13 cellular contexts compared by ENCODE assay signal in the genomic region with DNA sequence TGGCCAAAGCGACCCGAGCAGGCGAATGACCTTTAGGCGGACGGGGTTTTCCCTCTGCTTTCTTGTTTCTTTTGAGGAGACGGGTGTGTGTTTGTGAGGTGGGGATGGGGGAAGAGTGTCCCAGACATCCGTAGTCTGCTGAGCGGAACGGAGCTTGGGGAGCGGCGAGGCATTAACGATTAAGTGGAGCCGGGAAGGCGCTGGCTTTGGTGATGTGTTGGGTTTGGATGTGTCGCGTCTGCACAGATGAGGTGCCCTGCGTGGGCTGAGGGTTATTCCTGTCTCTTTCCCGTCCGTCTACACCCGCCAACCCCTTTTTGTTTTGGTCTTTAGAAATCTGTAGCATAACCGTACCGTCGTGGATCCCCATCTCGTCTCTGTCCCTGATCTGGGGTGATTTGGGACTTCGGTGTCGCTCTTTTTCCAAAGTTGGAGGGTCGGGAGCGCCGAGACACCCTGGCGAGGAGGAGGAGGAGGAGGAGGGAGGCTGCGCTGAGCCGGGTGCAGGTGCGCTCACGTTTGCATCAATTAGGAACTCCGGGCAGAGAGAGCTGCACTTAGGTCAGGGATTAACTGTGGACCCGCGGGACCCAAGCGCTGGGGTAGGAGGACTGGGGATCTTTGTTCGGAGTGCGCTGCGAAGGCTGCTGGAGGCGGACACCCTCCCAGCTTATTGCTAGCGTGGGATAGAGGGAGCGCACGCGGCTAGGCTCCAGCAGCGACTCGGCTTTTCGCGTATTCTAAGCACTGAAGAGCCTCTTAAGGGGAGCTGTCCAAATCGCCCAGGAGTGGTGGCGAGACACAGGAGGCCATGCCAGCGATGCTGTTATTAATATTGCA.
DNase-seq lines count a peak whose midpoint lies in the region; ATAC-seq and TF ChIP-seq lines count a peak whose summit lies in the region.
"Had no signal": no experiment of that assay in that cellular context is flagged by ENCODE, and none has a peak within 500 bp of the region (broad histone marks: within the 10 kb centered on the region; RNA-seq: fewer than 3 reads in every experiment).

No MANE protein-coding gene starts in this region.

- H3K36me3 Mint-ChIP-seq in T-helper 17 cell (ENCODE audit: low read depth): peaks cover 3% of the 10 kb centered on the region
- H3K36me3 Mint-ChIP-seq in activated T-helper 2 cell treated with anti-CD3 and anti-CD28 coated beads, Interferon-gamma antibody, Interleukin-2, Interleukin-4, amounts not matched to agents 10 μg/mL and 5 μg/mL and 100 μg/mL, durations not matched to agents 14 hours and 24 hours and 36 hours (ENCODE audit: low read depth): no peaks in the 10 kb centered on the region
- H3K36me3 Mint-ChIP-seq: activated naive CD4-positive, alpha-beta T cell treated with anti-CD3 and anti-CD28 coated beads, Interleukin-2, amount 50 U/mL, for 24 hours; natural killer cell had no signal

- no peak overlapping the region for H3K27ac Mint-ChIP-seq in T-helper 17 cell
- no peak overlapping the region for H3K27ac Mint-ChIP-seq in activated T-helper 2 cell treated with anti-CD3 and anti-CD28 coated beads, Interferon-gamma antibody, Interleukin-2, Interleukin-4, amounts not matched to agents 10 μg/mL and 5 μg/mL and 100 μg/mL, durations not matched to agents 14 hours and 24 hours and 36 hours
- H3K27ac Mint-ChIP-seq: activated naive CD4-positive, alpha-beta T cell treated with anti-CD3 and anti-CD28 coated beads, Interleukin-2, amount 50 U/mL, for 24 hours; natural killer cell had no signal

- no peak for ATAC-seq in T-helper 17 cell
- ATAC-seq: natural killer cell had no signal

- peaks cover 21% of the 10 kb centered on the region for H3K27me3 Mint-ChIP-seq in T-helper 17 cell
- H3K27me3 Mint-ChIP-seq in activated T-helper 2 cell treated with anti-CD3 and anti-CD28 coated beads, Interferon-gamma antibody, Interleukin-2, Interleukin-4, amounts not matched to agents 10 μg/mL and 5 μg/mL and 100 μg/mL, durations not matched to agents 14 hours and 24 hours and 36 hours (ENCODE audit: low read depth): peaks cover 23% of the 10 kb centered on the region

- DNase-seq in DMS 273 (lab: John Stamatoyannopoulos, UW; ENCODE audit: unreplicated experiment): peak; percentile 76
- DNase-seq in DMS 273 treated with DMSO at 0.1 percent for 48 hours (lab: John Stamatoyannopoulos, UW): no peak
- no peak for DNase-seq in T-helper 17 cell
- DNase-seq in inferior parietal cortex (ENCODE audit: extremely low spot score): peak; percentile 6
- DNase-seq in sigmoid colon: no peak
- no peak for DNase-seq in activated T-helper 2 cell treated with anti-CD3 and anti-CD28 coated beads, Interferon-gamma antibody, Interleukin-2, Interleukin-4, amounts not matched to agents 10 μg/mL and 5 μg/mL and 100 μg/mL, durations not matched to agents 14 hours and 24 hours and 36 hours (ENCODE audit: low spot score)
- DNase-seq in coronary artery (ENCODE audit: low spot score): no peak
- DNase-seq in Kasumi-1 (lab: John Stamatoyannopoulos, UW): no peak
- DNase-seq: activated CD4-positive, alpha-beta T cell treated with anti-CD3 and anti-CD28 coated beads for 4 hours; natural killer cell; SJCRH30; stimulated activated CD4-positive, alpha-beta T cell treated with anti-CD3 and anti-CD28 coated beads, Interleukin-4, amount 100 ng/mL, for 1 hour had no signal

- no peaks in the 10 kb centered on the region for H3K9me3 Mint-ChIP-seq in activated T-helper 2 cell treated with anti-CD3 and anti-CD28 coated beads, Interferon-gamma antibody, Interleukin-2, Interleukin-4, amounts not matched to agents 10 μg/mL and 5 μg/mL and 100 μg/mL, durations not matched to agents 14 hours and 24 hours and 36 hours
- H3K9me3 Mint-ChIP-seq: activated naive CD4-positive, alpha-beta T cell treated with anti-CD3 and anti-CD28 coated beads, Interleukin-2, amount 50 U/mL, for 24 hours had no signal

- H3K27ac ChIP-seq in sigmoid colon: no peak overlapping the region
- H3K27ac ChIP-seq in coronary artery: no peak overlapping the region
- H3K27ac ChIP-seq: SJCRH30 had no signal

- H3K4me3 Mint-ChIP-seq in T-helper 17 cell: peak overlapping the region; percentile 34
- H3K4me3 Mint-ChIP-seq in activated T-helper 2 cell treated with anti-CD3 and anti-CD28 coated beads, Interferon-gamma antibody, Interleukin-2, Interleukin-4, amounts not matched to agents 10 μg/mL and 5 μg/mL and 100 μg/mL, durations not matched to agents 14 hours and 24 hours and 36 hours (ENCODE audit: low read depth): no peak overlapping the region
- H3K4me3 Mint-ChIP-seq: activated naive CD4-positive, alpha-beta T cell treated with anti-CD3 and anti-CD28 coated beads, Interleukin-2, amount 50 U/mL, for 24 hours; natural killer cell had no signal

- intact Hi-C loops in sigmoid colon (cut with DNase I): no loop called here
- intact Hi-C loops in activated T-helper 2 cell treated with anti-CD3 and anti-CD28 coated beads, Interferon-gamma antibody, Interleukin-2, Interleukin-4, amounts not matched to agents 10 μg/mL and 5 μg/mL and 100 μg/mL, durations not matched to agents 14 hours and 24 hours and 36 hours (cut with micrococcal nuclease): no loop called here

- peaks cover 0 to 11% (median 10%) of the 10 kb centered on the region in 4 donors for H3K4me1 ChIP-seq in sigmoid colon

- H3K27me3 ChIP-seq in sigmoid colon: peaks cover 13 to 48% (median 38%) of the 10 kb centered on the region in 3 donors
- H3K27me3 ChIP-seq: SJCRH30 had no signal

- H3K9me3 ChIP-seq in T-helper 17 cell (ENCODE audit: control insufficient read depth, low read length, poor library complexity, severe bottlenecking): no peaks in the 10 kb centered on the region
- no peaks in the 10 kb centered on the region for H3K9me3 ChIP-seq in sigmoid colon
- H3K9me3 ChIP-seq: SJCRH30 had no signal

- 4 to 5% methylated on average over 53 of the region's 53 CpGs for WGBS in sigmoid colon, 2 donors

- H3K4me3 ChIP-seq in sigmoid colon (peak overlapping the region in 3 of 4 donors; percentile 38 to 43 (median 41)), coronary artery (no peak overlapping the region)
- H3K4me3 ChIP-seq: SJCRH30 had no signal

- TF ChIP-seq EP300 in sigmoid colon (IDR thresholded peaks at IDR 0.05): no peak

- TF ChIP-seq POLR2A in sigmoid colon (IDR thresholded peaks at IDR 0.05): no peak

- H3K4me1 Mint-ChIP-seq in T-helper 17 cell: no peaks in the 10 kb centered on the region
- no peaks in the 10 kb centered on the region for H3K4me1 Mint-ChIP-seq in activated T-helper 2 cell treated with anti-CD3 and anti-CD28 coated beads, Interferon-gamma antibody, Interleukin-2, Interleukin-4, amounts not matched to agents 10 μg/mL and 5 μg/mL and 100 μg/mL, durations not matched to agents 14 hours and 24 hours and 36 hours (ENCODE audit: low read depth)

- H3K36me3 ChIP-seq in sigmoid colon: no peaks in the 10 kb centered on the region
- H3K36me3 ChIP-seq: SJCRH30 had no signal

- TF ChIP-seq CTCF in sigmoid colon (IDR thresholded peaks at IDR 0.05) (no peak), coronary artery (IDR thresholded peaks at IDR 0.05) (no peak)

Comparison
In these comparisons a context has a peak if more than half of its experiments do, and no peak if none do; other contexts are left out.
1. DNase-seq: peak in DMS 273 (single experiment) and inferior parietal cortex (single experiment); none in DMS 273 treated with DMSO at 0.1 percent for 48 hours (single experiment), T-helper 17 cell (0 of 3), sigmoid colon (single experiment), activated T-helper 2 cell treated with anti-CD3 and anti-CD28 coated beads, Interferon-gamma antibody, Interleukin-2, Interleukin-4, amounts not matched to agents 10 μg/mL and 5 μg/mL and 100 μg/mL, durations not matched to agents 14 hours and 24 hours and 36 hours (single experiment), coronary artery (single experiment) and Kasumi-1 (0 of 2).